ENCODE assay signal across 11 cellular contexts in genomic region chr3:98918586-98918985, GRCh38.
"Had no signal": no experiment of that assay in that cellular context is flagged by ENCODE, and none has a peak within 500 bp of the region (broad histone marks: within the 10 kb centered on the region; RNA-seq: fewer than 3 reads in every experiment).

No MANE protein-coding gene starts in this region.

- H3K9me3 ChIP-seq: heart left ventricle, left lung had no signal

- DNase-seq: activated CD4-positive, alpha-beta T cell treated with anti-CD3 and anti-CD28 coated beads, Interleukin-2, amount 50 U/mL, for 4 hours; activated naive CD4-positive, alpha-beta T cell treated with anti-CD3 and anti-CD28 coated beads, Interleukin-2, amount 50 U/mL, for 16 hours; activated T-cell treated with anti-CD3 and anti-CD28 coated beads, Interleukin-2, amount 50 U/mL, for 1 hour; amygdala; heart left ventricle; islet precursor cell; left lung; nephron progenitor cell; stimulated activated CD4-positive, alpha-beta T cell treated with anti-CD3 and anti-CD28 coated beads, Interleukin-4, amount 100 ng/mL, for 4 hours had no signal

- H3K4me3 ChIP-seq: heart left ventricle, left lung had no signal

- H3K27ac Mint-ChIP-seq: nephron progenitor cell; T-helper 2 cell treated with Interferon-gamma antibody and Interleukin-4, amounts not matched to agents 5 μg/mL and 100 μg/mL, for 36 hours had no signal

- H3K4me3 Mint-ChIP-seq: nephron progenitor cell; T-helper 2 cell treated with Interferon-gamma antibody and Interleukin-4, amounts not matched to agents 5 μg/mL and 100 μg/mL, for 36 hours had no signal

- H3K4me1 ChIP-seq: left lung had no signal

- H3K27ac ChIP-seq: left lung had no signal

- ATAC-seq: activated CD4-positive, CD25-positive, alpha-beta regulatory T cell treated with anti-CD3 and anti-CD28 coated beads, Interleukin-2, amount 50 U/mL, for 24 hours; heart left ventricle; left lung had no signal

- H3K9me3 Mint-ChIP-seq: nephron progenitor cell; T-helper 2 cell treated with Interferon-gamma antibody and Interleukin-4, amounts not matched to agents 5 μg/mL and 100 μg/mL, for 36 hours had no signal

- H3K36me3 ChIP-seq: heart left ventricle, left lung had no signal

- H3K27me3 ChIP-seq: heart left ventricle, left lung had no signal
